In the genomic region with DNA sequence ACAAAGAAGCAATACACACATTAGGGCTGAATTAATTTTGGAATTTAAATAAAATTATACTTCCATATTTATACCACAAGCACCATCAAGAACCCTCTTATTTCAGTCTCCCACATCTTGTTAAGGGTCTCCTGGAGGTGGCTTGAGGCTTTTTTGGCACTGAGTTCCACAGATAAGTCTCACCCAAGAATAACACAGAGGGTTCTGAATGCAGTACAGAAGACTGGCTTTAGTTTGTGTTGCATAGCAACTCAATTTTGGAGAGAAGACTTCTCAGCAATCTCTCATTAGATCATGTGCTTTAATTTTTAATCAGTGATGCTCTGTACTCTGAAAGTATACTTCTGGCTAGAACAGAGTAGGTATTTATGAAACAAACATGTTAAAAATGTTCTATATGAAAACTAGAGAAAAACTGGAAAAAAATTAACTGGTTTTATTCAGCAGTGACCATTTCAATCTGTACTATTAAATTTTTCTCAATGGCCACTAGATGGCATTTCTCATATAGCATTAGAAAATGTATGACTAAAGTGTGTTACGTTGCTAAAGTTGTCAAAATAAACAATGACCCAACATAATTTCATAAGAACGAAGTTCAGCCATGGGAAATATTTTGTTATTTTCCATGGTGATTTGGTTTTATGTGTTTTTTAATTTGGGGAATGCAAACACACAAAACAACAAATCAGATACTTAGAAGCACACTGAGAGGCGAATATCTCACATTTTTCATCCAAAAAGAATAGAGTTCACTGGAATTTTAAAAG, we compare ENCODE assay signal across 8 cellular contexts. TPM values are rescaled to one million over a fixed set of nuclear protein-coding genes. Genes with fewer than 3 reads are reported as not detected.
A peak's percentile ranks its signal among the peaks of the same experiment; 100 is the strongest.
DNase-seq lines count a peak whose midpoint lies in the region; ATAC-seq and TF ChIP-seq lines count a peak whose summit lies in the region.

No MANE protein-coding gene starts in this region.

- H3K4me1 Mint-ChIP-seq in activated T-cell treated with anti-CD3 and anti-CD28 coated beads, Interleukin-2, amount 50 U/mL, for 4 hours (ENCODE audit: low read depth): no peaks in the 10 kb centered on the region

- ATAC-seq in lower lobe of right lung (peak; percentile 71 to 77), HG02610 (IDR thresholded peaks at IDR 0.05; ENCODE audit: unreplicated experiment) (no peak)
- no peak for ATAC-seq in activated T-cell treated with anti-CD3 and anti-CD28 coated beads, Interleukin-2, amount 50 U/mL, for 4 hours
- no peak for ATAC-seq in activated CD4-positive, CD25-positive, alpha-beta regulatory T cell treated with anti-CD3 and anti-CD28 coated beads, Interleukin-2, amount 50 U/mL, for 24 hours

- intact Hi-C loops in lower lobe of right lung (cut with DNase I): no loop called here

- H3K27me3 ChIP-seq in lower lobe of right lung (ENCODE audit: low read depth): no peaks in the 10 kb centered on the region

- H3K4me3 Mint-ChIP-seq in activated T-cell treated with anti-CD3 and anti-CD28 coated beads, Interleukin-2, amount 50 U/mL, for 4 hours: no peak overlapping the region

- TF ChIP-seq CTCF in GM12874 (IDR thresholded peaks at IDR 0.05; ENCODE audit: insufficient read depth, low read depth, low read length): 0 out of 2 replicates have a peak, but pooled peaks have one; percentile 13
- TF ChIP-seq CTCF in lower lobe of right lung (IDR thresholded peaks at IDR 0.05): peak; percentile 50

- peaks cover 11% of the 10 kb centered on the region for H3K4me1 ChIP-seq in lower lobe of right lung

- H3K9me3 Mint-ChIP-seq in activated T-cell treated with anti-CD3 and anti-CD28 coated beads, Interleukin-2, amount 50 U/mL, for 4 hours: no peaks in the 10 kb centered on the region

- peaks cover 64% of the 10 kb centered on the region for H3K36me3 ChIP-seq in lower lobe of right lung

- H3K27ac ChIP-seq in cingulate gyrus (ENCODE audit: low read depth, low read length) (peak overlapping the region; percentile 32), lower lobe of right lung (peak overlapping the region; percentile 73)

- DNase-seq in NCI-H345 (lab: John Stamatoyannopoulos, UW) (peak; percentile 25), lower lobe of right lung (no peak)
- DNase-seq in activated T-cell treated with anti-CD3 and anti-CD28 coated beads, Interleukin-2, amount 50 U/mL, for 4 hours: no peak
- DNase-seq in activated naive CD4-positive, alpha-beta T cell (lab: John Stamatoyannopoulos, UW): no peak

- peaks cover 43% of the 10 kb centered on the region for H3K36me3 Mint-ChIP-seq in activated T-cell treated with anti-CD3 and anti-CD28 coated beads, Interleukin-2, amount 50 U/mL, for 4 hours (ENCODE audit: insufficient read depth)

- no peaks in the 10 kb centered on the region for H3K9me3 ChIP-seq in lower lobe of right lung

- no peak overlapping the region for H3K4me3 ChIP-seq in lower lobe of right lung

- H3K27me3 Mint-ChIP-seq in activated T-cell treated with anti-CD3 and anti-CD28 coated beads, Interleukin-2, amount 50 U/mL, for 4 hours (ENCODE audit: low read depth): no peaks in the 10 kb centered on the region

RNA-seq across cellular contexts. Expression of gene MAP7, which starts 32.7 kb away (rescaled TPM):
- total RNA-seq in lower lobe of right lung: 18.3 TPM
- 1 to 10 TPM in 1 of 3 donors, under 1 TPM in 2; 0.46 to 1.3 (median 0.49) TPM for total RNA-seq in activated T-cell treated with anti-CD3 and anti-CD28 coated beads, Interleukin-2, amount 50 U/mL, for 4 hours

Comparison
In these comparisons a context has a peak if more than half of its experiments do, and no peak if none do; other contexts are left out.
1. ATAC-seq: peak in lower lobe of right lung (2 of 2); none in HG02610 (single experiment), activated T-cell treated with anti-CD3 and anti-CD28 coated beads, Interleukin-2, amount 50 U/mL, for 4 hours (0 of 2) and activated CD4-positive, CD25-positive, alpha-beta regulatory T cell treated with anti-CD3 and anti-CD28 coated beads, Interleukin-2, amount 50 U/mL, for 24 hours (0 of 2).